Comparison of ENCODE assay signal across 33 cellular contexts in the genomic region with DNA sequence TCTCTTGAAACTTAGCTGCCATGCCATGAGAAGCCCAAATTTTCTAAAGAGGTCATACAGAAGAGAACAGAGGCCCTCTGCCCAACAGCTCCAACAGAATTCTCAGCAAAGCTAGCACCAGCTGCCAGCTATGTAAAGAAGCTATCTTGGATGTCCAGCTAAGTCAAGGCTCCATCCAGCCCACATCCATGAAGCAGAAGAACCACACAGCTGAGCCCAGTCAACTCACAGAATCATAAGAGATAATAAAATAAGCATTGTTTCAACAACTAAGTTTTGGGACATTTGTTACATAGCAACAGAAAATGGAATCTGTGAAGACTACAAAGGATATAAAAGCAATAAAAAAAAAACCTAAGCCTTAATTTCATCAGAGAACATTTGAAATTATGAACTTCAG.
DNase-seq lines count a peak whose midpoint lies in the region; ATAC-seq, FAIRE-seq and TF ChIP-seq lines count a peak whose summit lies in the region.
"Had no signal": no experiment of that assay in that cellular context is flagged by ENCODE, and none has a peak within 500 bp of the region (broad histone marks: within the 10 kb centered on the region; RNA-seq: fewer than 3 reads in every experiment).

No MANE protein-coding gene starts in this region.

- H4K91ac ChIP-seq in IMR-90 (ENCODE audit: insufficient read depth, low read depth, low read length), result no peak overlapping the region

- 0 out of 2 replicates have a peak overlapping the region, but pooled peaks have one; percentile 38 for H2BK20ac ChIP-seq in IMR-90 (ENCODE audit: low read depth, low read length)

- H3K9me3 ChIP-seq in HepG2 (ENCODE audit: low read length) (peaks cover 87% of the 10 kb centered on the region), right lobe of liver (no peaks in the 10 kb centered on the region), IMR-90 (ENCODE audit: control insufficient read depth, insufficient read depth, low read length) (peaks cover 9% of the 10 kb centered on the region)
- H3K9me3 ChIP-seq: A549, BE2C, Caco-2 had no signal

- no peak for TF ChIP-seq CTCF in HepG2 (CRISPR knock-in tag; IDR thresholded peaks at IDR 0.05)
- TF ChIP-seq CTCF in right lobe of liver (IDR thresholded peaks at IDR 0.05), result no peak
- no peak for TF ChIP-seq CTCF in GM23338 (conservative IDR thresholded peaks at IDR 0.05; ENCODE audit: low read depth in 2 of 2)
- no peak for TF ChIP-seq CTCF in IMR-90 (conservative IDR thresholded peaks at IDR 0.05; ENCODE audit: low read depth, low read length)

- no peaks in the 10 kb centered on the region for H3K4me1 ChIP-seq in HepG2 (ENCODE audit: insufficient read depth, low read length)
- H3K4me1 ChIP-seq in right lobe of liver, result no peaks in the 10 kb centered on the region
- H3K4me1 ChIP-seq in GM23338 (ENCODE audit: insufficient read depth), result no peaks in the 10 kb centered on the region
- H3K4me1 ChIP-seq in IMR-90 (ENCODE audit: control insufficient read depth, insufficient read depth, low read length), result peaks cover 11% of the 10 kb centered on the region
- H3K4me1 ChIP-seq: A549, BE2C, Caco-2 had no signal

- no peak overlapping the region for H4K8ac ChIP-seq in IMR-90 (ENCODE audit: low read depth in 2 of 2, low read length in 2 of 2)

- H3K9ac ChIP-seq in HepG2 (ENCODE audit: insufficient read depth, low read depth, low read length) (no peak overlapping the region), IMR-90 (ENCODE audit: low read depth, low read length) (no peak overlapping the region)
- H3K9ac ChIP-seq: BLaER1; BLaER1 treated with 17β-estradiol and CSF1 and Interleukin-3, amounts not matched to agents 10 nM and 100 nM had no signal

- H3K9me3 Mint-ChIP-seq in GM23338, result peaks cover 8% of the 10 kb centered on the region
- H3K9me3 Mint-ChIP-seq: CD4-positive, alpha-beta T cell had no signal

- no peak for TF ChIP-seq POLR2A in HepG2 (IDR thresholded peaks at IDR 0.05; ENCODE audit: insufficient read depth in 1 of 2, low read depth in 2 of 2, low read length in 2 of 2)
- TF ChIP-seq POLR2A in right lobe of liver (IDR thresholded peaks at IDR 0.05), result no peak
- no peak for TF ChIP-seq POLR2A in IMR-90 (IDR thresholded peaks at IDR 0.05; ENCODE audit: low read depth, low read length)

- POLR2A ChIA-PET in HepG2 (lab: Yijun Ruan, JAX), result no interaction called here
- POLR2A ChIA-PET in IMR-90 (lab: Charles Lee; ENCODE audit: unreplicated experiment), result no interaction called here

- H2AK5ac ChIP-seq in IMR-90 (ENCODE audit: low read depth, low read length), result peak overlapping the region; percentile 8; the same call in 1 of the 2 replicates

- dilution Hi-C loops in IMR-90 (cut with HindIII; ENCODE audit: low sequenced_read_pairs, unreplicated experiment), result no loop called here

- H3K4me3 ChIP-seq in HepG2 (replicated peaks in 1 of 3; ENCODE audit: insufficient read depth in 1 of 3, low read depth in 2 of 3, low read length in 3 of 3), result no peak overlapping the region
- H3K4me3 ChIP-seq in right lobe of liver, result no peak overlapping the region
- H3K4me3 ChIP-seq in GM23338, result no peak overlapping the region
- H3K4me3 ChIP-seq in IMR-90 (ENCODE audit: insufficient read depth, low read depth, low read length), result no peak overlapping the region
- H3K4me3 ChIP-seq: A549; BLaER1; BLaER1 treated with 17β-estradiol and CSF1 and Interleukin-3, amounts not matched to agents 10 nM and 100 nM had no signal

- no peaks in the 10 kb centered on the region for H3K79me1 ChIP-seq in IMR-90 (ENCODE audit: low read depth in 1 of 2, low read length in 2 of 2)

- H3K4me2 ChIP-seq in HepG2 (ENCODE audit: low read depth, low read length) (no peak overlapping the region), GM23338 (no peak overlapping the region), IMR-90 (ENCODE audit: low read depth, low read length) (no peak overlapping the region)
- H3K4me2 ChIP-seq: A549; BLaER1; BLaER1 treated with 17β-estradiol and CSF1 and Interleukin-3, amounts not matched to agents 10 nM and 100 nM had no signal

- H2AFZ ChIP-seq in HepG2 (ENCODE audit: low read length), result no peak overlapping the region
- H2AFZ ChIP-seq in GM23338, result no peak overlapping the region
- no peak overlapping the region for H2AFZ ChIP-seq in IMR-90 (replicated peaks; ENCODE audit: low read length, poor library complexity)

- no peak overlapping the region for H3K14ac ChIP-seq in IMR-90 (replicated peaks; ENCODE audit: low read depth, low read length)

- H3K79me2 ChIP-seq in HepG2 (ENCODE audit: insufficient read depth, low read length), result no peaks in the 10 kb centered on the region
- no peaks in the 10 kb centered on the region for H3K79me2 ChIP-seq in GM23338 (replicated peaks; ENCODE audit: insufficient read depth)

- H4K5ac ChIP-seq in IMR-90 (ENCODE audit: low read depth, low read length), result no peak overlapping the region

- H3K27me3 Mint-ChIP-seq in GM23338 (ENCODE audit: insufficient read depth, low read depth, poor library complexity), result no peaks in the 10 kb centered on the region
- H3K27me3 Mint-ChIP-seq: B cell; CD4-positive, alpha-beta memory T cell; CD4-positive, alpha-beta T cell; CD4-positive, CD25-positive, alpha-beta regulatory T cell; CD8-positive, alpha-beta memory T cell had no signal

- no peak overlapping the region for H3K4ac ChIP-seq in IMR-90 (ENCODE audit: low read depth, low read length)

- H3K27me3 ChIP-seq in HepG2 (ENCODE audit: control insufficient read depth in 1 of 2, insufficient read depth in 2 of 2, low read length in 2 of 2), result no peaks in the 10 kb centered on the region
- no peaks in the 10 kb centered on the region for H3K27me3 ChIP-seq in right lobe of liver
- no peaks in the 10 kb centered on the region for H3K27me3 ChIP-seq in GM23338 (ENCODE audit: insufficient read depth)
- no peaks in the 10 kb centered on the region for H3K27me3 ChIP-seq in IMR-90 (ENCODE audit: control insufficient read depth, insufficient read depth, low read length)
- H3K27me3 ChIP-seq: BE2C; BLaER1; BLaER1 treated with 17β-estradiol and CSF1 and Interleukin-3, amounts not matched to agents 10 nM and 100 nM had no signal

- H3K36me3 ChIP-seq in HepG2 (replicated peaks in 1 of 2; ENCODE audit: control insufficient read depth in 1 of 2, insufficient read depth in 2 of 2, low read length in 2 of 2) (no peaks in the 10 kb centered on the region), right lobe of liver (no peaks in the 10 kb centered on the region), GM23338 (ENCODE audit: insufficient read depth) (no peaks in the 10 kb centered on the region; the same call in 1 of the 2 replicates), IMR-90 (ENCODE audit: control insufficient read depth, insufficient read depth, low read length) (no peaks in the 10 kb centered on the region)
- H3K36me3 ChIP-seq: BE2C had no signal

- CTCF ChIA-PET in HepG2 (lab: Yijun Ruan, JAX; ENCODE audit: low intra/inter-chr PET ratio, low total read pairs), result no interaction called here
- CTCF ChIA-PET in IMR-90 (lab: Yijun Ruan, JAX), result no interaction called here

- peaks cover 2% of the 10 kb centered on the region; the same call in 1 of the 3 replicates for H3K36me3 Mint-ChIP-seq in GM23338 (ENCODE audit: low read depth)
- H3K36me3 Mint-ChIP-seq: CD14-positive monocyte; CD4-positive, alpha-beta memory T cell; CD4-positive, CD25-positive, alpha-beta regulatory T cell; CD8-positive, alpha-beta memory T cell; CD8-positive, alpha-beta T cell had no signal

- H3K23ac ChIP-seq in IMR-90 (ENCODE audit: low read depth, low read length), result no peak overlapping the region

- ATAC-seq in HepG2, result no peak
- no peak for ATAC-seq in right lobe of liver
- no peak for ATAC-seq in GM23338
- no peak for ATAC-seq in IMR-90 (ENCODE audit: low read depth)
- ATAC-seq in HG02981 (IDR thresholded peaks at IDR 0.05; ENCODE audit: unreplicated experiment), result no peak
- ATAC-seq: A549; CD8-positive, alpha-beta T cell had no signal

- 0 out of 3 replicates have a peak overlapping the region, but pooled peaks have one; percentile 54 for H2BK15ac ChIP-seq in IMR-90 (ENCODE audit: low read depth, low read length)

- no peak overlapping the region for H2BK5ac ChIP-seq in IMR-90 (ENCODE audit: low read depth, low read length, poor library complexity, severe bottlenecking)

- no peaks in the 10 kb centered on the region for H3K9me2 ChIP-seq in GM23338 (ENCODE audit: insufficient read depth)

- no peak overlapping the region for H3K56ac ChIP-seq in IMR-90 (ENCODE audit: extremely low read depth, insufficient read depth, low read length)

- H3K18ac ChIP-seq in IMR-90 (ENCODE audit: low read depth, low read length), result no peak overlapping the region

- TF ChIP-seq EP300 in HepG2 (IDR thresholded peaks at IDR 0.05; ENCODE audit: low read depth in 2 of 2, low read length in 2 of 2) (no peak), HepG2 (CRISPR knock-in tag; IDR thresholded peaks at IDR 0.05; ENCODE audit: borderline replicate concordance) (no peak)

- in situ Hi-C loops in HepG2 (cut with HindIII; ENCODE audit: extremely low pct_ligation_motif_present, low pct_unique_long_range_greater_than_20kb), result no loop called here
- in situ Hi-C loops in IMR-90 (cut with MboI; ENCODE audit: low sequenced_read_pairs), result no loop called here

- TF ChIP-seq RAD21 in HepG2 (CRISPR knock-in tag; IDR thresholded peaks at IDR 0.05) (no peak), IMR-90 (IDR thresholded peaks at IDR 0.05; ENCODE audit: low read length) (no peak)

- FAIRE-seq in HepG2 (lab: Jason Lieb, UNC), result no peak
- FAIRE-seq: A204.1, A549 had no signal

- BruUV-seq in HepG2 (replicated peaks; lab: Mats Ljungman, UMichigan) (no TSS peak), IMR-90 (replicated peaks; lab: Mats Ljungman, UMichigan) (no TSS peak)

- H3K4me3 Mint-ChIP-seq in GM23338, result no peak overlapping the region
- H3K4me3 Mint-ChIP-seq: B cell; CD14-positive monocyte; CD4-positive, alpha-beta memory T cell; CD4-positive, alpha-beta T cell; CD4-positive, CD25-positive, alpha-beta regulatory T cell; CD8-positive, alpha-beta memory T cell; CD8-positive, alpha-beta T cell had no signal

- DNase-seq in HepG2 (ENCODE audit: low spot score) (no peak), right lobe of liver (no peak), GM23338 (ENCODE audit: low spot score) (no peak), IMR-90 (no peak), 8988T (no peak)
- DNase-seq: ACHN; AML-193; BE2C; C1 segment of cervical spinal cord; Caco-2; Calu3; CD4-positive, alpha-beta memory T cell; CD4-positive, alpha-beta T cell; CD4-positive, CD25-positive, alpha-beta regulatory T cell; CD8-positive, alpha-beta memory T cell; CD8-positive, alpha-beta T cell; COR-L47; DMS 273 treated with DMSO at 0.1 percent for 48 hours; DMS153; DMS53; DMS79; DMS79 treated with DMSO at 0.1 percent for 48 hours; DND-41; EL had no signal

- H4K20me1 ChIP-seq in HepG2 (ENCODE audit: insufficient read depth, low read length) (no peaks in the 10 kb centered on the region), GM23338 (replicated peaks; ENCODE audit: insufficient read depth) (no peaks in the 10 kb centered on the region), IMR-90 (ENCODE audit: insufficient read depth, low read length) (no peaks in the 10 kb centered on the region)
- H4K20me1 ChIP-seq: BLaER1; BLaER1 treated with 17β-estradiol and CSF1 and Interleukin-3, amounts not matched to agents 10 nM and 100 nM had no signal

- no peaks in the 10 kb centered on the region for H3F3A ChIP-seq in GM23338 (replicated peaks; ENCODE audit: low read depth)

- H2BK120ac ChIP-seq in IMR-90 (ENCODE audit: low read depth, low read length), result no peak overlapping the region

- H3K27ac Mint-ChIP-seq in GM23338, result no peak overlapping the region
- H3K27ac Mint-ChIP-seq: B cell; CD14-positive monocyte; CD4-positive, alpha-beta memory T cell; CD4-positive, alpha-beta T cell; CD4-positive, CD25-positive, alpha-beta regulatory T cell; CD8-positive, alpha-beta memory T cell; CD8-positive, alpha-beta T cell had no signal

- no peaks in the 10 kb centered on the region for H3K4me1 Mint-ChIP-seq in GM23338
- H3K4me1 Mint-ChIP-seq: CD14-positive monocyte; CD4-positive, alpha-beta memory T cell; CD4-positive, CD25-positive, alpha-beta regulatory T cell; CD8-positive, alpha-beta memory T cell had no signal

- intact Hi-C loops in HepG2 (cut with micrococcal nuclease; ENCODE audit: unreplicated experiment), result no loop called here
- intact Hi-C loops in right lobe of liver (cut with DNase I), result no loop called here
- intact Hi-C loops in IMR-90 (cut with micrococcal nuclease), result no loop called here

- peaks cover 7% of the 10 kb centered on the region for H3K9me1 ChIP-seq in IMR-90 (ENCODE audit: insufficient read depth, low read length)

- no peak overlapping the region for H2AK9ac ChIP-seq in IMR-90 (replicated peaks; ENCODE audit: low read depth, low read length, poor library complexity)

- H3K27ac ChIP-seq in HepG2 (ENCODE audit: extremely low read length, insufficient read depth, low read length) (no peak overlapping the region), right lobe of liver (no peak overlapping the region), GM23338 (ENCODE audit: low read depth) (no peak overlapping the region), IMR-90 (ENCODE audit: insufficient read depth, low read length) (no peak overlapping the region)
- H3K27ac ChIP-seq: 22Rv1, A549, BLaER1, C4-2B had no signal
